Comparison of ENCODE assay signal across 24 cellular contexts in genomic region chr1:24896176-24896575, GRCh38. TPM values are rescaled to one million over a fixed set of nuclear protein-coding genes. Genes with fewer than 3 reads are reported as not detected.
DNase-seq lines count a peak whose midpoint lies in the region; ATAC-seq, FAIRE-seq and TF ChIP-seq lines count a peak whose summit lies in the region.
"Had no signal": no experiment of that assay in that cellular context is flagged by ENCODE, and none has a peak within 500 bp of the region (broad histone marks: within the 10 kb centered on the region; RNA-seq: fewer than 3 reads in every experiment).

No MANE protein-coding gene starts in this region.

- no peak overlapping the region for H3K27ac Mint-ChIP-seq in activated naive CD4-positive, alpha-beta T cell treated with anti-CD3 and anti-CD28 coated beads, Interleukin-2, amount 10 ng/mL, durations not matched to agents 7 days and 5 days
- no peak overlapping the region for H3K27ac Mint-ChIP-seq in activated naive CD4-positive, alpha-beta T cell treated with anti-CD3 and anti-CD28 coated beads for 36 hours
- H3K27ac Mint-ChIP-seq in activated naive CD8-positive, alpha-beta T cell treated with anti-CD3 and anti-CD28 coated beads, Interleukin-2, amount 10 ng/mL, durations not matched to agents 7 days and 5 days = peak overlapping the region; percentile 30
- peak overlapping the region; percentile 31 to 54 for H3K27ac Mint-ChIP-seq in natural killer cell treated with Interleukin-12 subunit alpha and Interleukin-12 subunit beta and Interleukin-15 and Interleukin-18, amount 100 ng/mL, for 72 hours
- H3K27ac Mint-ChIP-seq: memory B cell; nephron progenitor cell; stimulated activated memory B cell treated with anti-CD40 and anti-IgM and Interleukin-4, amounts not matched to agents 10 μg/mL and 1 μg/mL and 100 μg/mL, for 72 hours had no signal

- H3K4me1 Mint-ChIP-seq in activated naive CD4-positive, alpha-beta T cell treated with anti-CD3 and anti-CD28 coated beads, Interleukin-2, amount 10 ng/mL, durations not matched to agents 7 days and 5 days = peaks cover 7% of the 10 kb centered on the region
- peaks cover 19% of the 10 kb centered on the region for H3K4me1 Mint-ChIP-seq in activated naive CD4-positive, alpha-beta T cell treated with anti-CD3 and anti-CD28 coated beads for 36 hours (ENCODE audit: low read depth)
- peaks cover 13% of the 10 kb centered on the region for H3K4me1 Mint-ChIP-seq in activated naive CD8-positive, alpha-beta T cell treated with anti-CD3 and anti-CD28 coated beads, Interleukin-2, amount 10 ng/mL, durations not matched to agents 7 days and 5 days
- H3K4me1 Mint-ChIP-seq in natural killer cell treated with Interleukin-12 subunit alpha and Interleukin-12 subunit beta and Interleukin-15 and Interleukin-18, amount 100 ng/mL, for 72 hours (ENCODE audit: low read depth in 2 of 2) = peaks cover 35 to 43% of the 10 kb centered on the region in 2 donors
- H3K4me1 Mint-ChIP-seq: nephron progenitor cell had no signal

- TF ChIP-seq CTCF in GM13977 (IDR thresholded peaks at IDR 0.05; ENCODE audit: extremely low read depth, insufficient read depth, missing control alignments) = no peak

- peaks cover 11% of the 10 kb centered on the region for H3K27me3 Mint-ChIP-seq in activated naive CD4-positive, alpha-beta T cell treated with anti-CD3 and anti-CD28 coated beads, Interleukin-2, amount 10 ng/mL, durations not matched to agents 7 days and 5 days
- H3K27me3 Mint-ChIP-seq in activated naive CD4-positive, alpha-beta T cell treated with anti-CD3 and anti-CD28 coated beads for 36 hours (ENCODE audit: low read depth) = no peaks in the 10 kb centered on the region
- H3K27me3 Mint-ChIP-seq in activated naive CD8-positive, alpha-beta T cell treated with anti-CD3 and anti-CD28 coated beads, Interleukin-2, amount 10 ng/mL, durations not matched to agents 7 days and 5 days = peaks cover 5% of the 10 kb centered on the region
- H3K27me3 Mint-ChIP-seq in natural killer cell treated with Interleukin-12 subunit alpha and Interleukin-12 subunit beta and Interleukin-15 and Interleukin-18, amount 100 ng/mL, for 72 hours = no peaks in the 10 kb centered on the region
- H3K27me3 Mint-ChIP-seq: memory B cell; stimulated activated memory B cell treated with anti-CD40 and anti-IgM and Interleukin-4, amounts not matched to agents 10 μg/mL and 1 μg/mL and 100 μg/mL, for 72 hours had no signal

- POLR2A ChIA-PET in activated naive CD8-positive, alpha-beta T cell treated with anti-CD3 and anti-CD28 coated beads, Interleukin-2, amount 10 ng/mL, durations not matched to agents 7 days and 5 days (lab: Charles Lee) = interaction anchor here (0.8 to 1.8 kb wide), 2 partner anchors 48 to 199 kb away, joined by 3 to 5 read pairs; no protein-coding TSS in a partner anchor

- peak; percentile 73 for FAIRE-seq in urothelium cell line (lab: Jason Lieb, UNC)
- FAIRE-seq: keratinocyte had no signal

- no peak for ATAC-seq in activated naive CD8-positive, alpha-beta T cell treated with anti-CD3 and anti-CD28 coated beads, Interleukin-2, amount 10 ng/mL, durations not matched to agents 7 days and 5 days (ENCODE audit: low read depth)
- no peak for ATAC-seq in natural killer cell treated with Interleukin-12 subunit alpha and Interleukin-12 subunit beta and Interleukin-15 and Interleukin-18, amount 100 ng/mL, for 72 hours
- no peak for ATAC-seq in HG03432 (IDR thresholded peaks at IDR 0.05; ENCODE audit: unreplicated experiment)
- ATAC-seq: activated CD4-positive, CD25-positive, alpha-beta regulatory T cell treated with anti-CD3 and anti-CD28 coated beads, Interleukin-2, amount 50 U/mL, for 24 hours; heart left ventricle; PC-3; stimulated activated memory B cell treated with anti-CD40 and anti-IgM and Interleukin-4, amounts not matched to agents 10 μg/mL and 1 μg/mL and 100 μg/mL, for 72 hours had no signal

- peak; percentile 20 for DNase-seq in activated naive CD4-positive, alpha-beta T cell treated with anti-CD3 and anti-CD28 coated beads, Interleukin-2, amount 10 ng/mL, durations not matched to agents 7 days and 5 days
- no peak for DNase-seq in activated naive CD4-positive, alpha-beta T cell treated with anti-CD3 and anti-CD28 coated beads for 36 hours
- no peak for DNase-seq in activated naive CD8-positive, alpha-beta T cell treated with anti-CD3 and anti-CD28 coated beads, Interleukin-2, amount 10 ng/mL, durations not matched to agents 7 days and 5 days
- DNase-seq in natural killer cell treated with Interleukin-12 subunit alpha and Interleukin-12 subunit beta and Interleukin-15 and Interleukin-18, amount 100 ng/mL, for 72 hours (ENCODE audit: low spot score) = no peak
- DNase-seq in urothelium cell line (ENCODE audit: low spot score) (no peak), GM13977 (ENCODE audit: low spot score) (no peak), iPS-NIHi11 (ENCODE audit: low spot score) (no peak)
- DNase-seq: activated T-cell treated with anti-CD3 and anti-CD28 coated beads, Interleukin-2, amount 50 U/mL, for 1 hour; amygdala; CD4-positive, alpha-beta memory T cell; DMS79 treated with DMSO at 0.1 percent for 48 hours; GM23248; NCI-H1436; NCI-H2171 treated with DMSO at 0.1 percent for 48 hours; NCI-H748 treated with DMSO at 0.1 percent for 48 hours; nephron progenitor cell; PC-3; T-helper 9 cell had no signal

- in situ Hi-C loops in GM13977 (cut with MboI; ENCODE audit: low pct_unique_long_range_greater_than_20kb, low sequenced_read_pairs, unreplicated experiment) = no loop called here

- peaks cover 16% of the 10 kb centered on the region for H3K9me3 Mint-ChIP-seq in activated naive CD4-positive, alpha-beta T cell treated with anti-CD3 and anti-CD28 coated beads, Interleukin-2, amount 10 ng/mL, durations not matched to agents 7 days and 5 days
- peaks cover 13% of the 10 kb centered on the region for H3K9me3 Mint-ChIP-seq in activated naive CD4-positive, alpha-beta T cell treated with anti-CD3 and anti-CD28 coated beads for 36 hours
- H3K9me3 Mint-ChIP-seq in activated naive CD8-positive, alpha-beta T cell treated with anti-CD3 and anti-CD28 coated beads, Interleukin-2, amount 10 ng/mL, durations not matched to agents 7 days and 5 days = peaks cover 13% of the 10 kb centered on the region
- peaks cover 7% of the 10 kb centered on the region for H3K9me3 Mint-ChIP-seq in natural killer cell treated with Interleukin-12 subunit alpha and Interleukin-12 subunit beta and Interleukin-15 and Interleukin-18, amount 100 ng/mL, for 72 hours

- peaks cover 22% of the 10 kb centered on the region for H3K36me3 Mint-ChIP-seq in activated naive CD4-positive, alpha-beta T cell treated with anti-CD3 and anti-CD28 coated beads, Interleukin-2, amount 10 ng/mL, durations not matched to agents 7 days and 5 days
- H3K36me3 Mint-ChIP-seq in activated naive CD4-positive, alpha-beta T cell treated with anti-CD3 and anti-CD28 coated beads for 36 hours (ENCODE audit: low read depth) = peaks cover 16% of the 10 kb centered on the region
- peaks cover 16% of the 10 kb centered on the region for H3K36me3 Mint-ChIP-seq in activated naive CD8-positive, alpha-beta T cell treated with anti-CD3 and anti-CD28 coated beads, Interleukin-2, amount 10 ng/mL, durations not matched to agents 7 days and 5 days
- H3K36me3 Mint-ChIP-seq in natural killer cell treated with Interleukin-12 subunit alpha and Interleukin-12 subunit beta and Interleukin-15 and Interleukin-18, amount 100 ng/mL, for 72 hours = peaks cover 12% of the 10 kb centered on the region

- H3K4me3 Mint-ChIP-seq in activated naive CD4-positive, alpha-beta T cell treated with anti-CD3 and anti-CD28 coated beads, Interleukin-2, amount 10 ng/mL, durations not matched to agents 7 days and 5 days = peak overlapping the region; percentile 2
- H3K4me3 Mint-ChIP-seq in activated naive CD4-positive, alpha-beta T cell treated with anti-CD3 and anti-CD28 coated beads for 36 hours = no peak overlapping the region
- H3K4me3 Mint-ChIP-seq in activated naive CD8-positive, alpha-beta T cell treated with anti-CD3 and anti-CD28 coated beads, Interleukin-2, amount 10 ng/mL, durations not matched to agents 7 days and 5 days = no peak overlapping the region
- no peak overlapping the region for H3K4me3 Mint-ChIP-seq in natural killer cell treated with Interleukin-12 subunit alpha and Interleukin-12 subunit beta and Interleukin-15 and Interleukin-18, amount 100 ng/mL, for 72 hours
- H3K4me3 Mint-ChIP-seq: CD4-positive, alpha-beta memory T cell; memory B cell; nephron progenitor cell; stimulated activated memory B cell treated with anti-CD40 and anti-IgM and Interleukin-4, amounts not matched to agents 10 μg/mL and 1 μg/mL and 100 μg/mL, for 72 hours had no signal

- intact Hi-C loops in activated naive CD4-positive, alpha-beta T cell treated with anti-CD3 and anti-CD28 coated beads for 36 hours (cut with micrococcal nuclease) = no loop called here

- CTCF ChIA-PET in activated naive CD4-positive, alpha-beta T cell treated with anti-CD3 and anti-CD28 coated beads, Interleukin-2, amount 10 ng/mL, durations not matched to agents 7 days and 5 days (lab: Charles Lee) = interaction anchor here (0.8 kb wide), 1 partner anchor 48 kb away, joined by 3 read pairs; no protein-coding TSS in a partner anchor
- CTCF ChIA-PET in activated naive CD4-positive, alpha-beta T cell treated with anti-CD3 and anti-CD28 coated beads for 36 hours (lab: Charles Lee) = interaction anchor here (1.0 to 1.3 kb wide), 2 partner anchors 43 to 206 kb away, joined by 3 read pairs; no protein-coding TSS in a partner anchor

RNA-seq across cellular contexts. Expression of gene RUNX3, which starts 33.9 kb away (rescaled TPM):
- 10 to 100 TPM; 72.3 to 83.8 TPM for total RNA-seq in activated naive CD4-positive, alpha-beta T cell treated with anti-CD3 and anti-CD28 coated beads for 36 hours
- 100 to 1,000 TPM; 172 TPM for total RNA-seq in activated naive CD8-positive, alpha-beta T cell treated with anti-CD3 and anti-CD28 coated beads, Interleukin-2, amount 10 ng/mL, durations not matched to agents 7 days and 5 days
- 100 to 1,000 TPM; 177 to 186 TPM for total RNA-seq in natural killer cell treated with Interleukin-12 subunit alpha and Interleukin-12 subunit beta and Interleukin-15 and Interleukin-18, amount 100 ng/mL, for 72 hours

Comparison
In these comparisons a context has a peak if more than half of its experiments do, and no peak if none do; other contexts are left out.
1. H3K27ac Mint-ChIP-seq: peak in activated naive CD8-positive, alpha-beta T cell treated with anti-CD3 and anti-CD28 coated beads, Interleukin-2, amount 10 ng/mL, durations not matched to agents 7 days and 5 days (single experiment) and natural killer cell treated with Interleukin-12 subunit alpha and Interleukin-12 subunit beta and Interleukin-15 and Interleukin-18, amount 100 ng/mL, for 72 hours (2 of 2); none in activated naive CD4-positive, alpha-beta T cell treated with anti-CD3 and anti-CD28 coated beads, Interleukin-2, amount 10 ng/mL, durations not matched to agents 7 days and 5 days (single experiment) and activated naive CD4-positive, alpha-beta T cell treated with anti-CD3 and anti-CD28 coated beads for 36 hours (single experiment).